Comparison of ENCODE assay signal across 19 cellular contexts in the genomic region with DNA sequence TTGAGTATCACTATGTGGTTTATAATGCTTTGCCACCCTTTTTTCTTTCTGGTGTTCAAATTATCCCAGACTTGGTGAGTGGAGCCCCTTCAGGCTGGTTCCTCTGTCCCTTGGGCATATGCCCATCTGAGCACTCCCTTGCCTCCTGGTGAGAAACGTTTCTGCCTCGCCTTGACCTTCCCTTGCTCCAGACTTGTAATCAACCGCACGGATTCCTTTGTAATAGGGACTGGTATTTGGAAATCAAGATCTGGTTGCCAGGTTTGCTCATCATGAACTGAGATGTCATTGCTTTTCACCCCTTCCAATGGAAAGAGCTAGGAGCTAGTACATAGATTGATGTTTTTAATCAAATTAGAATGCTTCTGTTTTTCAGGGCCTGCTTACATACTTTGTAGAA. TPM values are rescaled to one million over a fixed set of nuclear protein-coding genes. Genes with fewer than 3 reads are reported as not detected.
DNase-seq lines count a peak whose midpoint lies in the region; ATAC-seq and TF ChIP-seq lines count a peak whose summit lies in the region.
"Had no signal": no experiment of that assay in that cellular context is flagged by ENCODE, and none has a peak within 500 bp of the region (broad histone marks: within the 10 kb centered on the region; RNA-seq: fewer than 3 reads in every experiment).

No MANE protein-coding gene starts in this region.

- H3K27me3 ChIP-seq in CD8-positive, alpha-beta T cell (ENCODE audit: insufficient read depth, low read length): no peaks in the 10 kb centered on the region
- H3K27me3 ChIP-seq in dorsolateral prefrontal cortex (no peaks in the 10 kb centered on the region), gastrocnemius medialis (no peaks in the 10 kb centered on the region)
- H3K27me3 ChIP-seq: gastroesophageal sphincter, suprapubic skin had no signal

- no peaks in the 10 kb centered on the region for H3K9me3 Mint-ChIP-seq in CD8-positive, alpha-beta T cell
- no peaks in the 10 kb centered on the region for H3K9me3 Mint-ChIP-seq in mesothelial cell of epicardium
- H3K9me3 Mint-ChIP-seq: activated B cell treated with CpG ODN at 0.5 μM for 24 hours; CD14-positive monocyte; effector memory CD8-positive, alpha-beta T cell; natural killer cell had no signal

- H3K36me3 ChIP-seq in CD8-positive, alpha-beta T cell (ENCODE audit: insufficient read depth, low read length): no peaks in the 10 kb centered on the region
- H3K36me3 ChIP-seq in OCI-LY7 (ENCODE audit: insufficient read depth, low read length) (peaks cover 77% of the 10 kb centered on the region), gastrocnemius medialis (no peaks in the 10 kb centered on the region)
- H3K36me3 ChIP-seq: gastroesophageal sphincter, lower lobe of right lung, suprapubic skin had no signal

- no peak overlapping the region for H3K4me3 ChIP-seq in CD8-positive, alpha-beta T cell (ENCODE audit: low read depth, low read length)
- no peak overlapping the region for H3K4me3 ChIP-seq in OCI-LY7 (ENCODE audit: low read depth, low read length, poor library complexity, severe bottlenecking)
- H3K4me3 ChIP-seq in dorsolateral prefrontal cortex: no peak overlapping the region
- no peak overlapping the region for H3K4me3 ChIP-seq in gastrocnemius medialis
- H3K4me3 ChIP-seq: gastroesophageal sphincter, lower lobe of right lung, suprapubic skin had no signal

- H3K9me3 ChIP-seq in CD8-positive, alpha-beta T cell (ENCODE audit: low read length): no peaks in the 10 kb centered on the region
- H3K9me3 ChIP-seq in OCI-LY7 (ENCODE audit: low read length) (no peaks in the 10 kb centered on the region; the same call in 1 of the 2 replicates), gastrocnemius medialis (no peaks in the 10 kb centered on the region)
- H3K9me3 ChIP-seq: gastroesophageal sphincter, lower lobe of right lung, suprapubic skin had no signal

- H4K20me1 ChIP-seq in OCI-LY7 (ENCODE audit: insufficient read depth, low read length): peaks cover 52% of the 10 kb centered on the region

- peaks cover 58% of the 10 kb centered on the region for H3K4me1 ChIP-seq in CD8-positive, alpha-beta T cell (ENCODE audit: insufficient read depth, low read length)
- peaks cover 86% of the 10 kb centered on the region for H3K4me1 ChIP-seq in OCI-LY7 (ENCODE audit: insufficient read depth, low read length, poor library complexity, severe bottlenecking)
- peaks cover 85 to 89% of the 10 kb centered on the region in 2 donors for H3K4me1 ChIP-seq in gastrocnemius medialis

- intact Hi-C loops in CD8-positive, alpha-beta T cell (cut with DNase I, micrococcal nuclease): no loop called here
- intact Hi-C loops in OCI-LY7 (cut with micrococcal nuclease; ENCODE audit: unreplicated experiment) (no loop called here), dorsolateral prefrontal cortex (cut with DNase I) (loop anchor here in 1 of 2 donors (5.0 kb wide), 1 partner anchor 37 kb away; no protein-coding TSS in a partner anchor), gastrocnemius medialis (cut with DNase I; ENCODE audit: low total_unique reads) (no loop called here)

- CTCF ChIA-PET in CD8-positive, alpha-beta T cell (lab: Charles Lee): no interaction called here
- CTCF ChIA-PET in OCI-LY7 (lab: Charles Lee; ENCODE audit: unreplicated experiment): no interaction called here

- H2AFZ ChIP-seq in OCI-LY7 (ENCODE audit: low read length): no peak overlapping the region

- H3K79me2 ChIP-seq in OCI-LY7 (ENCODE audit: insufficient read depth, low read depth, low read length): peaks cover 99% of the 10 kb centered on the region

- POLR2A ChIA-PET in CD8-positive, alpha-beta T cell (lab: Charles Lee): no interaction called here
- POLR2A ChIA-PET in OCI-LY7 (lab: Charles Lee): interaction anchor here (0.8 to 1.3 kb wide), 2 partner anchors 14 to 20 kb away, joined by 3 read pairs; no protein-coding TSS in a partner anchor

- H3K36me3 Mint-ChIP-seq in CD8-positive, alpha-beta T cell: peaks cover 7% of the 10 kb centered on the region
- no peaks in the 10 kb centered on the region for H3K36me3 Mint-ChIP-seq in mesothelial cell of epicardium
- H3K36me3 Mint-ChIP-seq: natural killer cell had no signal

- H3K4me1 Mint-ChIP-seq in CD8-positive, alpha-beta T cell (ENCODE audit: low read depth): peaks cover 47% of the 10 kb centered on the region
- H3K4me1 Mint-ChIP-seq in mesothelial cell of epicardium: peaks cover 15% of the 10 kb centered on the region

- DNase-seq in CD8-positive, alpha-beta T cell: no peak
- DNase-seq in OCI-LY7 (ENCODE audit: low spot score): no peak
- no peak for DNase-seq in dorsolateral prefrontal cortex
- no peak for DNase-seq in gastrocnemius medialis
- DNase-seq in mesothelial cell of epicardium (ENCODE audit: low spot score in 2 of 2, unreplicated experiment in 2 of 2): no peak
- no peak for DNase-seq in GM13977 (ENCODE audit: low spot score)
- DNase-seq in retina: no peak
- DNase-seq: activated B cell treated with CpG ODN at 0.5 μM for 24 hours; DMS79 treated with DMSO at 0.1 percent for 48 hours; effector memory CD8-positive, alpha-beta T cell; H7; lower lobe of right lung; MV-4-11; natural killer cell; NCI-H2029 treated with DMSO at 0.1 percent for 48 hours; NCI-H774 had no signal

- ATAC-seq in CD8-positive, alpha-beta T cell: no peak
- ATAC-seq in gastrocnemius medialis: peak in 1 of 2 donors; percentile 55
- ATAC-seq: effector memory CD8-positive, alpha-beta T cell; gastroesophageal sphincter; natural killer cell had no signal

- H3K9me2 ChIP-seq in OCI-LY7 (ENCODE audit: insufficient read depth, low read length): no peaks in the 10 kb centered on the region

- peak overlapping the region; percentile 52 for H3K27ac Mint-ChIP-seq in CD8-positive, alpha-beta T cell
- H3K27ac Mint-ChIP-seq in mesothelial cell of epicardium: no peak overlapping the region
- H3K27ac Mint-ChIP-seq: activated B cell treated with CpG ODN at 0.5 μM for 24 hours; CD14-positive monocyte; effector memory CD8-positive, alpha-beta T cell had no signal

- 0 out of 2 replicates have a peak overlapping the region, but pooled peaks have one; percentile 7 for H3K4me2 ChIP-seq in OCI-LY7 (ENCODE audit: low read length)

- no peak overlapping the region for H3K27ac ChIP-seq in CD8-positive, alpha-beta T cell (ENCODE audit: low read depth, low read length)
- H3K27ac ChIP-seq in OCI-LY7 (ENCODE audit: low read depth, low read length, poor library complexity, severe bottlenecking) (no peak overlapping the region), dorsolateral prefrontal cortex (peak overlapping the region in 54 of 59 donors; percentile 5 to 82 (median 68)), gastrocnemius medialis (peak overlapping the region in 3 of 4 donors; percentile 51 to 70 (median 68))
- H3K27ac ChIP-seq: lower lobe of right lung, suprapubic skin had no signal

- in situ Hi-C loops in gastrocnemius medialis (cut with MboI; ENCODE audit: low sequenced_read_pairs in 4 of 4) (no loop called here), GM13977 (cut with MboI; ENCODE audit: low pct_unique_long_range_greater_than_20kb, low sequenced_read_pairs, unreplicated experiment) (no loop called here)

- no peaks in the 10 kb centered on the region for H3K27me3 Mint-ChIP-seq in CD8-positive, alpha-beta T cell (ENCODE audit: low read depth)
- H3K27me3 Mint-ChIP-seq in mesothelial cell of epicardium (ENCODE audit: low read depth): no peaks in the 10 kb centered on the region
- H3K27me3 Mint-ChIP-seq: activated B cell treated with CpG ODN at 0.5 μM for 24 hours; effector memory CD8-positive, alpha-beta T cell had no signal

- no peak for TF ChIP-seq CTCF in CD8-positive, alpha-beta T cell (IDR thresholded peaks at IDR 0.05)
- TF ChIP-seq CTCF in OCI-LY7 (conservative IDR thresholded peaks at IDR 0.05; ENCODE audit: low read length): no peak
- TF ChIP-seq CTCF in dorsolateral prefrontal cortex (IDR thresholded peaks at IDR 0.05 in 54 of 56, conservative IDR thresholded peaks at IDR 0.05 in 2 of 56; ENCODE audit: low read depth in 1 of 56, partially characterized antibody in 56 of 56): no peak
- no peak for TF ChIP-seq CTCF in gastrocnemius medialis (IDR thresholded peaks at IDR 0.05 in 4 of 5, conservative IDR thresholded peaks at IDR 0.05 in 1 of 5)
- no peak for TF ChIP-seq CTCF in mesothelial cell of epicardium (IDR thresholded peaks at IDR 0.05; ENCODE audit: unreplicated experiment)
- TF ChIP-seq CTCF in GM13977 (IDR thresholded peaks at IDR 0.05; ENCODE audit: extremely low read depth, insufficient read depth, missing control alignments): no peak

- TF ChIP-seq POLR2A in gastrocnemius medialis (IDR thresholded peaks at IDR 0.05): no peak

- H3K4me3 Mint-ChIP-seq in CD8-positive, alpha-beta T cell: no peak overlapping the region
- no peak overlapping the region for H3K4me3 Mint-ChIP-seq in mesothelial cell of epicardium
- H3K4me3 Mint-ChIP-seq: activated B cell treated with CpG ODN at 0.5 μM for 24 hours; CD14-positive monocyte; effector memory CD8-positive, alpha-beta T cell; natural killer cell had no signal

- no TSS peak for BruUV-seq in OCI-LY7 (replicated peaks; lab: Mats Ljungman, UMichigan)

RNA-seq across cellular contexts. Expression of a gene that starts 43.7 kb away (rescaled TPM):
- total RNA-seq in CD8-positive, alpha-beta T cell: 100 to 1,000 TPM; 114 to 118 TPM
- 123 and 137 TPM in 2 replicates for total RNA-seq in OCI-LY7 (2014; rRNA removed; shearing (Covaris generic))
- 227 and 321 TPM in 2 replicates for total RNA-seq in OCI-LY7 (2022)
- total RNA-seq in dorsolateral prefrontal cortex: 100 to 1,000 TPM in 117 of 120 experiments, 10 to 100 TPM in 3; 93.3 to 297 (median 156) TPM
- 10 to 100 TPM; 55.0 to 94.1 (median 73.7) TPM for total RNA-seq in gastrocnemius medialis
- 42.6 to 47.6 TPM (median 47.0 TPM) in 3 replicates for total RNA-seq in mesothelial cell of epicardium

Comparison
In these comparisons a context has a peak if more than half of its experiments do, and no peak if none do; other contexts are left out.
1. H3K27ac ChIP-seq: peak in dorsolateral prefrontal cortex (54 of 59) and gastrocnemius medialis (3 of 4); none in CD8-positive, alpha-beta T cell (single experiment) and OCI-LY7 (single experiment).